ENCODE assay signal across 14 cellular contexts in the genomic region with DNA sequence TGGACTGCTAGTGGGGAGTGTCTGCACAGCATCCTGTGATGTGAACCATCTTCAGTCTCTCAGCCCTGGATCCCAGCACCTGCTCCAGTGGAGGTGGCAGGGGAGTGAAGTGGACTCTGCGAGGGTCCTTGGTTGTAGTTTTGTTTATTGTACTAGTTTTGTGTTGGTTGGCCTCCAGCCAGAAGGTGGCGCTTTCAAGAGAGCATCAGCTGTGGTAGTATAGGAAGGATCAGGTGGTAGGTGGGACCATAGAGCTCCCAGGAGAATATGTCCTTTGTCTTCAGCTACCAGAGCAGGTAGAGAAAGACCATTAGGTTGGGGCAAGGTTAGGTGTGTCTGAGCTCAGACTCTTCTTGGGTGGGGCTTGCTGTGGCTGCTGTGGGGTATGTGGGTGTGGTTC. TPM values are rescaled to one million over a fixed set of nuclear protein-coding genes. Genes with fewer than 3 reads are reported as not detected.
DNase-seq lines count a peak whose midpoint lies in the region; ATAC-seq and TF ChIP-seq lines count a peak whose summit lies in the region.
"Had no signal": no experiment of that assay in that cellular context is flagged by ENCODE, and none has a peak within 500 bp of the region (broad histone marks: within the 10 kb centered on the region; RNA-seq: fewer than 3 reads in every experiment).

No MANE protein-coding gene starts in this region.

- no peak overlapping the region for H3K4me3 Mint-ChIP-seq in activated CD4-positive, alpha-beta T cell treated with anti-CD3 and anti-CD28 coated beads for 36 hours
- H3K4me3 Mint-ChIP-seq in stimulated activated naive B cell treated with anti-CD40 and anti-IgM and Interleukin-4, amounts not matched to agents 10 μg/mL and 1 μg/mL and 100 μg/mL, for 72 hours, result no peak overlapping the region
- H3K4me3 Mint-ChIP-seq: activated naive CD4-positive, alpha-beta T cell treated with anti-CD3 and anti-CD28 coated beads, Interleukin-2, amount 50 U/mL, for 24 hours; stimulated activated effector memory CD8-positive, alpha-beta T cell treated with anti-CD3 and anti-CD28 coated beads, Interleukin-12 subunit alpha, Interleukin-12 subunit beta, amount 100 ng/mL, for 72 hours; T-helper 17 cell had no signal

- intact Hi-C loops in activated CD4-positive, alpha-beta T cell treated with anti-CD3 and anti-CD28 coated beads for 36 hours (cut with DNase I, micrococcal nuclease), result no loop called here

- no peaks in the 10 kb centered on the region for H3K27me3 Mint-ChIP-seq in activated CD4-positive, alpha-beta T cell treated with anti-CD3 and anti-CD28 coated beads for 36 hours
- H3K27me3 Mint-ChIP-seq in stimulated activated naive B cell treated with anti-CD40 and anti-IgM and Interleukin-4, amounts not matched to agents 10 μg/mL and 1 μg/mL and 100 μg/mL, for 72 hours, result peaks cover 18 to 30% of the 10 kb centered on the region in 2 donors
- H3K27me3 Mint-ChIP-seq: activated naive CD4-positive, alpha-beta T cell treated with anti-CD3 and anti-CD28 coated beads, Interleukin-2, amount 50 U/mL, for 24 hours; T-helper 17 cell had no signal

- peak; percentile 21 for DNase-seq in activated CD4-positive, alpha-beta T cell treated with anti-CD3 and anti-CD28 coated beads for 36 hours
- no peak for DNase-seq in activated CD4-positive, alpha-beta T cell treated with anti-CD3 and anti-CD28 coated beads, Interleukin-2, amount 50 U/mL, for 1 hour
- DNase-seq in HT1080 (ENCODE audit: low read depth) (peak; percentile 63), SK-MEL-5 (ENCODE audit: low read depth, low spot score) (peak; percentile 18), RWPE1 (ENCODE audit: low spot score) (no peak), GDM1 (lab: John Stamatoyannopoulos, UW) (no peak)
- no peak for DNase-seq in stimulated activated naive B cell treated with anti-CD40 and anti-IgM and Interleukin-4, amounts not matched to agents 10 μg/mL and 1 μg/mL and 100 μg/mL, for 72 hours
- DNase-seq: activated CD4-positive, CD25-positive, alpha-beta regulatory T cell treated with anti-CD3 and anti-CD28 coated beads, Interleukin-2, amount 50 U/mL, for 72 hours; dorsolateral prefrontal cortex; T-helper 17 cell; trophoblast cell had no signal

- no peak overlapping the region for H3K27ac ChIP-seq in RWPE1
- H3K27ac ChIP-seq: dorsolateral prefrontal cortex had no signal

- H3K4me1 Mint-ChIP-seq in activated CD4-positive, alpha-beta T cell treated with anti-CD3 and anti-CD28 coated beads for 36 hours, result peaks cover 10% of the 10 kb centered on the region
- no peaks in the 10 kb centered on the region for H3K4me1 Mint-ChIP-seq in stimulated activated naive B cell treated with anti-CD40 and anti-IgM and Interleukin-4, amounts not matched to agents 10 μg/mL and 1 μg/mL and 100 μg/mL, for 72 hours
- H3K4me1 Mint-ChIP-seq: T-helper 17 cell had no signal

- no peak for TF ChIP-seq CTCF in RWPE1 (conservative IDR thresholded peaks at IDR 0.05; ENCODE audit: low read depth)

- no peak for ATAC-seq in activated CD4-positive, alpha-beta T cell treated with anti-CD3 and anti-CD28 coated beads for 36 hours
- ATAC-seq in stimulated activated naive B cell treated with anti-CD40 and anti-IgM and Interleukin-4, amounts not matched to agents 10 μg/mL and 1 μg/mL and 100 μg/mL, for 72 hours (replicated peaks), result no peak
- ATAC-seq in GM21390 (IDR thresholded peaks at IDR 0.05; ENCODE audit: unreplicated experiment), result no peak
- ATAC-seq: stimulated activated effector memory CD8-positive, alpha-beta T cell treated with anti-CD3 and anti-CD28 coated beads, Interleukin-12 subunit alpha, Interleukin-12 subunit beta, amount 100 ng/mL, for 72 hours; T-helper 17 cell had no signal

- H3K36me3 Mint-ChIP-seq in activated CD4-positive, alpha-beta T cell treated with anti-CD3 and anti-CD28 coated beads for 36 hours (ENCODE audit: low read depth), result peaks cover 18% of the 10 kb centered on the region
- H3K36me3 Mint-ChIP-seq in stimulated activated naive B cell treated with anti-CD40 and anti-IgM and Interleukin-4, amounts not matched to agents 10 μg/mL and 1 μg/mL and 100 μg/mL, for 72 hours, result peaks cover 5 to 12% of the 10 kb centered on the region in 2 donors
- H3K36me3 Mint-ChIP-seq: stimulated activated effector memory CD8-positive, alpha-beta T cell treated with anti-CD3 and anti-CD28 coated beads, Interleukin-12 subunit alpha, Interleukin-12 subunit beta, amount 100 ng/mL, for 72 hours had no signal

- peaks cover 29% of the 10 kb centered on the region for H3K9me3 Mint-ChIP-seq in activated CD4-positive, alpha-beta T cell treated with anti-CD3 and anti-CD28 coated beads for 36 hours (ENCODE audit: low read depth)
- peaks cover 0 to 7% of the 10 kb centered on the region in 2 donors for H3K9me3 Mint-ChIP-seq in stimulated activated naive B cell treated with anti-CD40 and anti-IgM and Interleukin-4, amounts not matched to agents 10 μg/mL and 1 μg/mL and 100 μg/mL, for 72 hours

- H3K27ac Mint-ChIP-seq in activated CD4-positive, alpha-beta T cell treated with anti-CD3 and anti-CD28 coated beads for 36 hours, result no peak overlapping the region
- peak overlapping the region; percentile 15 for H3K27ac Mint-ChIP-seq in stimulated activated naive B cell treated with anti-CD40 and anti-IgM and Interleukin-4, amounts not matched to agents 10 μg/mL and 1 μg/mL and 100 μg/mL, for 72 hours
- H3K27ac Mint-ChIP-seq: activated naive CD4-positive, alpha-beta T cell treated with anti-CD3 and anti-CD28 coated beads, Interleukin-2, amount 50 U/mL, for 24 hours; stimulated activated effector memory CD8-positive, alpha-beta T cell treated with anti-CD3 and anti-CD28 coated beads, Interleukin-12 subunit alpha, Interleukin-12 subunit beta, amount 100 ng/mL, for 72 hours; T-helper 17 cell had no signal

- POLR2A ChIA-PET in activated CD4-positive, alpha-beta T cell treated with anti-CD3 and anti-CD28 coated beads for 36 hours (lab: Charles Lee), result no interaction called here
- POLR2A ChIA-PET in RWPE1 (lab: Yijun Ruan, JAX; ENCODE audit: low non-redundant PET), result no interaction called here

- CTCF ChIA-PET in activated CD4-positive, alpha-beta T cell treated with anti-CD3 and anti-CD28 coated beads for 36 hours (lab: Charles Lee), result interaction anchor here (0.6 kb wide), 1 partner anchor 962 kb away, joined by 3 read pairs; no protein-coding TSS in a partner anchor
- CTCF ChIA-PET in RWPE1 (lab: Yijun Ruan, JAX), result no interaction called here

- in situ Hi-C loops in SK-MEL-5 (cut with HindIII; ENCODE audit: low pct_unique_long_range_greater_than_20kb, low sequenced_read_pairs), result no loop called here

RNA-seq across cellular contexts. Expression of gene NEK11, which starts 20.9 kb away (rescaled TPM):
- total RNA-seq in activated CD4-positive, alpha-beta T cell treated with anti-CD3 and anti-CD28 coated beads for 36 hours, result 1 to 10 TPM; 1.0 to 1.3 TPM
- total RNA-seq in HT1080 (2014; rRNA removed; shearing (Covaris generic)), result 2.8 TPM in 2 replicates
- polyA plus RNA-seq in HT1080 (2015; cell fraction: cytosol; rRNA removed), result 2.2 and 2.6 TPM in 2 replicates
- 4.4 and 5.1 TPM in 2 replicates for polyA plus RNA-seq in HT1080 (2015; cell fraction: nucleus; rRNA removed)
- total RNA-seq in SK-MEL-5 (2014; rRNA removed; shearing (Covaris generic)), result 1.6 and 1.8 TPM in 2 replicates
- 0.15 and 2.9 TPM in 2 replicates for polyA plus RNA-seq in SK-MEL-5 (2015; cell fraction: cytosol; rRNA removed)
- polyA plus RNA-seq in SK-MEL-5 (2015; cell fraction: nucleus; rRNA removed), result 1.4 and 4.1 TPM in 2 replicates

RNA-seq across cellular contexts. Expression of gene ASTE1, which starts 21.0 kb away (rescaled TPM):
- total RNA-seq in activated CD4-positive, alpha-beta T cell treated with anti-CD3 and anti-CD28 coated beads for 36 hours, result 1 to 10 TPM; 8.2 to 9.1 TPM
- 12.9 and 19.5 TPM in 2 replicates for total RNA-seq in HT1080 (2014; rRNA removed; shearing (Covaris generic))
- polyA plus RNA-seq in HT1080 (2015; cell fraction: cytosol; rRNA removed), result 10.0 and 11.3 TPM in 2 replicates
- polyA plus RNA-seq in HT1080 (2015; cell fraction: nucleus; rRNA removed), result 15.9 and 17.1 TPM in 2 replicates
- 4.7 and 8.2 TPM in 2 replicates for total RNA-seq in SK-MEL-5 (2014; rRNA removed; shearing (Covaris generic))
- 4.8 and 5.2 TPM in 2 replicates for polyA plus RNA-seq in SK-MEL-5 (2015; cell fraction: cytosol; rRNA removed)
- 13.0 and 14.3 TPM in 2 replicates for polyA plus RNA-seq in SK-MEL-5 (2015; cell fraction: nucleus; rRNA removed)

Comparison
In these comparisons a context has a peak if more than half of its experiments do, and no peak if none do; other contexts are left out.
1. DNase-seq: peak in activated CD4-positive, alpha-beta T cell treated with anti-CD3 and anti-CD28 coated beads for 36 hours (single experiment), HT1080 (single experiment) and SK-MEL-5 (single experiment); none in activated CD4-positive, alpha-beta T cell treated with anti-CD3 and anti-CD28 coated beads, Interleukin-2, amount 50 U/mL, for 1 hour (single experiment), stimulated activated naive B cell treated with anti-CD40 and anti-IgM and Interleukin-4, amounts not matched to agents 10 μg/mL and 1 μg/mL and 100 μg/mL, for 72 hours (single experiment), RWPE1 (single experiment) and GDM1 (single experiment).